ENCODE assay signal across 7 cellular contexts in the genomic region with DNA sequence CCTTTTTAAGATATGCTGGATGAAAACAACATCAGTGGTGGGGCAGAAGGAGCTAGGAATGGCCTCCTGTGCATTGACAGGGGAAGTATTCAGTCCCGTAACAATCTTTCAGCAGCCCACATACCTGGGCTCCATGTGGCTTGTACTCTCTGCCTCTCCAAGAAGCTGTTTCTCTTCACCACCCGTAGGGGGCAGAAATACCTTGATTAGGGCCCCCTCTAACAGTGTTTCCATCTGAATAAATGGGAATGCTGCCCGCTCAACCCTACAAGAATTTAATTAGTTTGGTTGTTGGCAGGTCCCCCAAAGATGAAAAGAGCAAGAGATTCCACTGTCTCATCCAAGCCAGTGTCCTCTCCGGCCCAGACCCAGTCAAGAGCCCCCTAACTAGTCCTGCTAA.
DNase-seq lines count a peak whose midpoint lies in the region; ATAC-seq, FAIRE-seq and TF ChIP-seq lines count a peak whose summit lies in the region.

No MANE protein-coding gene starts in this region.

- 44% methylated on average over 4 of the region's 4 CpGs for WGBS in GM12878 (ENCODE audit: insufficient coverage, insufficient replicate concordance, low lambda C conversion rate, missing lambda C conversion rate)

- TF ChIP-seq CTCF in LNCaP clone FGC (IDR thresholded peaks at IDR 0.05; ENCODE audit: control insufficient read depth, extremely low read depth, insufficient read depth) (peak; percentile 46), GM12878 (IDR thresholded peaks at IDR 0.05 in 2 of 3, conservative IDR thresholded peaks at IDR 0.05 in 1 of 3; ENCODE audit: control insufficient read depth in 2 of 3, extremely low read depth in 1 of 3, insufficient read depth in 1 of 3, low read depth in 3 of 3, low read length in 3 of 3) (peak; percentile 52 to 64 (median 56); a peak in 5 of 6 replicates)

- H3K79me2 ChIP-seq in GM12878 (ENCODE audit: control insufficient read depth, insufficient read depth, low read length) = no peaks in the 10 kb centered on the region

- no peak overlapping the region for H3K4me2 ChIP-seq in GM12878 (ENCODE audit: control insufficient read depth, insufficient read depth)

- SMC1A ChIA-PET in GM12878 (lab: Charles Lee; ENCODE audit: uncharacterized antibody, unreplicated experiment) = interaction anchor here (0.7 to 2.2 kb wide), 13 partner anchors 8 to 340 kb away, joined by 3 to 10 read pairs (median 4); no protein-coding TSS in a partner anchor

- H3K9ac ChIP-seq in GM12878 (ENCODE audit: control insufficient read depth, insufficient read depth, low read length) = no peak overlapping the region

- H3K27me3 ChIP-seq in GM12878 (replicated peaks in 1 of 2; ENCODE audit: control insufficient read depth in 2 of 2, insufficient read depth in 2 of 2, low read length in 1 of 2) = no peaks in the 10 kb centered on the region; a peak in 1 of 4 replicates

- no peak overlapping the region for H3K4me3 ChIP-seq in LNCaP clone FGC (ENCODE audit: low read depth, low read length)
- H3K4me3 ChIP-seq in GM12878 = no peak overlapping the region

- RAD21 ChIA-PET in GM12878 (lab: Charles Lee; ENCODE audit: unreplicated experiment) = interaction anchor here (1.0 to 2.3 kb wide), 7 partner anchors 14 to 341 kb away, joined by 3 to 17 read pairs (median 5); no protein-coding TSS in a partner anchor

- H3K9me3 Mint-ChIP-seq in activated T-helper 1 cell treated with anti-CD3 and anti-CD28 coated beads, Interleukin-12 subunit alpha, Interleukin-12 subunit beta, Interleukin-2, Interleukin-4 antibody, amounts not matched to agents 30 ng/mL and 10 ng/mL and 1 ng/mL, durations not matched to agents 14 hours and 24 hours and 36 hours = peaks cover 4% of the 10 kb centered on the region

- no peak overlapping the region for H2AFZ ChIP-seq in GM12878 (ENCODE audit: control insufficient read depth, low read depth, low read length)

- TF ChIP-seq EP300 in GM12878 (IDR thresholded peaks at IDR 0.05; ENCODE audit: borderline replicate concordance in 1 of 2, control insufficient read depth in 1 of 2, low read depth in 2 of 2, low read length in 2 of 2) = no peak

- H3K27me3 Mint-ChIP-seq in activated T-helper 1 cell treated with anti-CD3 and anti-CD28 coated beads, Interleukin-12 subunit alpha, Interleukin-12 subunit beta, Interleukin-2, Interleukin-4 antibody, amounts not matched to agents 30 ng/mL and 10 ng/mL and 1 ng/mL, durations not matched to agents 14 hours and 24 hours and 36 hours (ENCODE audit: insufficient read depth) = no peaks in the 10 kb centered on the region

- intact Hi-C loops in GM12878 (cut with micrococcal nuclease; ENCODE audit: unreplicated experiment) = no loop called here
- intact Hi-C loops in activated T-helper 1 cell treated with anti-CD3 and anti-CD28 coated beads, Interleukin-12 subunit alpha, Interleukin-12 subunit beta, Interleukin-2, Interleukin-4 antibody, amounts not matched to agents 30 ng/mL and 10 ng/mL and 1 ng/mL, durations not matched to agents 14 hours and 24 hours and 36 hours (cut with micrococcal nuclease) = no loop called here

- FAIRE-seq in GM12878 (lab: Jason Lieb, UNC) = peak; percentile 35

- H3K27ac ChIP-seq in GM12878 (ENCODE audit: control insufficient read depth, insufficient read depth) = no peak overlapping the region

- TF ChIP-seq RAD21 in GM12878 (IDR thresholded peaks at IDR 0.05; ENCODE audit: insufficient read depth, low read depth, low read length) = peak; percentile 75

- DNase-seq in LNCaP clone FGC (ENCODE audit: low read depth) (no peak), GM12878 (ENCODE audit: low read depth, low spot score) (no peak), pons (ENCODE audit: low spot score) (peak; percentile 38), OCI-M2 (lab: John Stamatoyannopoulos, UW; ENCODE audit: unreplicated experiment) (no peak)
- no peak for DNase-seq in stimulated activated CD4-positive, alpha-beta T cell treated with anti-CD3 and anti-CD28 coated beads, Interleukin-4, amount 100 ng/mL, for 1 hour
- no peak for DNase-seq in activated T-helper 1 cell treated with anti-CD3 and anti-CD28 coated beads, Interleukin-12 subunit alpha, Interleukin-12 subunit beta, Interleukin-2, Interleukin-4 antibody, amounts not matched to agents 30 ng/mL and 10 ng/mL and 1 ng/mL, durations not matched to agents 14 hours and 24 hours and 36 hours (ENCODE audit: low spot score)

- BruUV-seq in GM12878 (replicated peaks; lab: Mats Ljungman, UMichigan) = no TSS peak

- no peaks in the 10 kb centered on the region for H4K20me1 ChIP-seq in GM12878 (ENCODE audit: control insufficient read depth, insufficient read depth)

- H3K9me3 ChIP-seq in GM12878 (replicated peaks; ENCODE audit: control insufficient read depth, insufficient read depth, low read length) = no peaks in the 10 kb centered on the region; the same call in 2 of the 3 replicates

- TF ChIP-seq POLR2A in GM12878 (IDR thresholded peaks at IDR 0.05; ENCODE audit: low read depth, low read length) = no peak

- no peak overlapping the region for H3K4me3 Mint-ChIP-seq in activated T-helper 1 cell treated with anti-CD3 and anti-CD28 coated beads, Interleukin-12 subunit alpha, Interleukin-12 subunit beta, Interleukin-2, Interleukin-4 antibody, amounts not matched to agents 30 ng/mL and 10 ng/mL and 1 ng/mL, durations not matched to agents 14 hours and 24 hours and 36 hours

- no peak overlapping the region for H3K27ac Mint-ChIP-seq in activated T-helper 1 cell treated with anti-CD3 and anti-CD28 coated beads, Interleukin-12 subunit alpha, Interleukin-12 subunit beta, Interleukin-2, Interleukin-4 antibody, amounts not matched to agents 30 ng/mL and 10 ng/mL and 1 ng/mL, durations not matched to agents 14 hours and 24 hours and 36 hours

- H3K4me1 ChIP-seq in GM12878 (ENCODE audit: control insufficient read depth, insufficient read depth, low read length) = peaks cover 4% of the 10 kb centered on the region

- in situ Hi-C loops in GM12878 (cut with MboI) = no loop called here

- ATAC-seq in GM18858 (IDR thresholded peaks at IDR 0.05; ENCODE audit: unreplicated experiment) (peak; percentile 65), GM12878 (peak; percentile 89)

- peaks cover 43% of the 10 kb centered on the region for H3K4me1 Mint-ChIP-seq in activated T-helper 1 cell treated with anti-CD3 and anti-CD28 coated beads, Interleukin-12 subunit alpha, Interleukin-12 subunit beta, Interleukin-2, Interleukin-4 antibody, amounts not matched to agents 30 ng/mL and 10 ng/mL and 1 ng/mL, durations not matched to agents 14 hours and 24 hours and 36 hours (ENCODE audit: low read depth)

- POLR2A ChIA-PET in GM12878 (lab: Charles Lee) = no interaction called here

- no peaks in the 10 kb centered on the region for H3K36me3 ChIP-seq in GM12878 (ENCODE audit: control insufficient read depth in 2 of 2, insufficient read depth in 2 of 2, low read length in 1 of 2)

- CTCF ChIA-PET in GM12878 (lab: Yijun Ruan, JAX) = interaction anchor here (0.8 to 2.3 kb wide), 18 partner anchors 8 to 341 kb away, joined by 3 to 23 read pairs (median 3); no protein-coding TSS in a partner anchor

- peaks cover 12% of the 10 kb centered on the region for H3K36me3 Mint-ChIP-seq in activated T-helper 1 cell treated with anti-CD3 and anti-CD28 coated beads, Interleukin-12 subunit alpha, Interleukin-12 subunit beta, Interleukin-2, Interleukin-4 antibody, amounts not matched to agents 30 ng/mL and 10 ng/mL and 1 ng/mL, durations not matched to agents 14 hours and 24 hours and 36 hours (ENCODE audit: low read depth)

TF ChIP-seq in GM12878, 131 proteins besides CTCF, POLR2A, EP300 and RAD21 (continues in another document):
- no peak for TF ChIP-seq PAX5 (IDR thresholded peaks at IDR 0.05; ENCODE audit: borderline replicate concordance, low read depth, low read length)
- TF ChIP-seq ZNF687 (IDR thresholded peaks at IDR 0.05) = no peak
- no peak for TF ChIP-seq CREB1 (IDR thresholded peaks at IDR 0.05; ENCODE audit: low read depth)
- TF ChIP-seq, protein P1, sequence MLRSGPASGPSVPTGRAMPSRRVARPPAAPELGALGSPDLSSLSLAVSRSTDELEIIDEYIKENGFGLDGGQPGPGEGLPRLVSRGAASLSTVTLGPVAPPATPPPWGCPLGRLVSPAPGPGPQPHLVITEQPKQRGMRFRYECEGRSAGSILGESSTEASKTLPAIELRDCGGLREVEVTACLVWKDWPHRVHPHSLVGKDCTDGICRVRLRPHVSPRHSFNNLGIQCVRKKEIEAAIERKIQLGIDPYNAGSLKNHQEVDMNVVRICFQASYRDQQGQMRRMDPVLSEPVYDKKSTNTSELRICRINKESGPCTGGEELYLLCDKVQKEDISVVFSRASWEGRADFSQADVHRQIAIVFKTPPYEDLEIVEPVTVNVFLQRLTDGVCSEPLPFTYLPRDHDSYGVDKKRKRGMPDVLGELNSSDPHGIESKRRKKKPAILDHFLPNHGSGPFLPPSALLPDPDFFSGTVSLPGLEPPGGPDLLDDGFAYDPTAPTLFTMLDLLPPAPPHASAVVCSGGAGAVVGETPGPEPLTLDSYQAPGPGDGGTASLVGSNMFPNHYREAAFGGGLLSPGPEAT (IDR thresholded peaks at IDR 0.05; ENCODE audit: low read depth) = no peak
